8 cellular contexts compared by ENCODE assay signal in genomic region chr1:156751724-156752481, GRCh38. TPM values are rescaled to one million over a fixed set of nuclear protein-coding genes. Genes with fewer than 3 reads are reported as not detected.
DNase-seq lines count a peak whose midpoint lies in the region; ATAC-seq and TF ChIP-seq lines count a peak whose summit lies in the region.

No MANE protein-coding gene starts in this region.

- H3K4me3 Mint-ChIP-seq in activated T-helper 2 cell treated with anti-CD3 and anti-CD28 coated beads, Interferon-gamma antibody, Interleukin-2, Interleukin-4, amounts not matched to agents 10 μg/mL and 5 μg/mL and 100 μg/mL, durations not matched to agents 14 hours and 24 hours and 36 hours (ENCODE audit: low read depth), result peak overlapping the region; percentile 97
- H3K4me3 Mint-ChIP-seq in naive thymus-derived CD8-positive, alpha-beta T cell, result peak overlapping the region; percentile 86 to 94 (median 90)
- peak overlapping the region; percentile 85 for H3K4me3 Mint-ChIP-seq in stimulated activated memory B cell treated with anti-CD40 and anti-IgM and Interleukin-4, amounts not matched to agents 10 μg/mL and 1 μg/mL and 100 μg/mL, for 72 hours

- H3K27me3 Mint-ChIP-seq in activated T-helper 2 cell treated with anti-CD3 and anti-CD28 coated beads, Interferon-gamma antibody, Interleukin-2, Interleukin-4, amounts not matched to agents 10 μg/mL and 5 μg/mL and 100 μg/mL, durations not matched to agents 14 hours and 24 hours and 36 hours (ENCODE audit: low read depth), result no peaks in the 10 kb centered on the region
- no peaks in the 10 kb centered on the region for H3K27me3 Mint-ChIP-seq in naive thymus-derived CD8-positive, alpha-beta T cell
- no peaks in the 10 kb centered on the region for H3K27me3 Mint-ChIP-seq in stimulated activated memory B cell treated with anti-CD40 and anti-IgM and Interleukin-4, amounts not matched to agents 10 μg/mL and 1 μg/mL and 100 μg/mL, for 72 hours

- peaks cover 32% of the 10 kb centered on the region for H3K4me1 Mint-ChIP-seq in activated T-helper 2 cell treated with anti-CD3 and anti-CD28 coated beads, Interferon-gamma antibody, Interleukin-2, Interleukin-4, amounts not matched to agents 10 μg/mL and 5 μg/mL and 100 μg/mL, durations not matched to agents 14 hours and 24 hours and 36 hours (ENCODE audit: low read depth)
- H3K4me1 Mint-ChIP-seq in naive thymus-derived CD8-positive, alpha-beta T cell, result peaks cover 32 to 61% (median 51%) of the 10 kb centered on the region in 4 donors
- H3K4me1 Mint-ChIP-seq in stimulated activated memory B cell treated with anti-CD40 and anti-IgM and Interleukin-4, amounts not matched to agents 10 μg/mL and 1 μg/mL and 100 μg/mL, for 72 hours, result peaks cover 60% of the 10 kb centered on the region

- intact Hi-C loops in activated T-helper 2 cell treated with anti-CD3 and anti-CD28 coated beads, Interferon-gamma antibody, Interleukin-2, Interleukin-4, amounts not matched to agents 10 μg/mL and 5 μg/mL and 100 μg/mL, durations not matched to agents 14 hours and 24 hours and 36 hours (cut with micrococcal nuclease), result loop anchor here (1.0 to 5.0 kb wide), 4 partner anchors 11 to 245 kb away; partner anchors contain the start of genes ISG20L2, METTL25B, MRPL24 and PRCC

- H3K27ac Mint-ChIP-seq in activated T-helper 2 cell treated with anti-CD3 and anti-CD28 coated beads, Interferon-gamma antibody, Interleukin-2, Interleukin-4, amounts not matched to agents 10 μg/mL and 5 μg/mL and 100 μg/mL, durations not matched to agents 14 hours and 24 hours and 36 hours, result peak overlapping the region; percentile 92
- peak overlapping the region; percentile 82 to 94 (median 94) for H3K27ac Mint-ChIP-seq in naive thymus-derived CD8-positive, alpha-beta T cell
- peak overlapping the region; percentile 93 for H3K27ac Mint-ChIP-seq in stimulated activated memory B cell treated with anti-CD40 and anti-IgM and Interleukin-4, amounts not matched to agents 10 μg/mL and 1 μg/mL and 100 μg/mL, for 72 hours

- H3K9me3 Mint-ChIP-seq in activated T-helper 2 cell treated with anti-CD3 and anti-CD28 coated beads, Interferon-gamma antibody, Interleukin-2, Interleukin-4, amounts not matched to agents 10 μg/mL and 5 μg/mL and 100 μg/mL, durations not matched to agents 14 hours and 24 hours and 36 hours, result no peaks in the 10 kb centered on the region
- H3K9me3 Mint-ChIP-seq in naive thymus-derived CD8-positive, alpha-beta T cell, result no peaks in the 10 kb centered on the region
- no peaks in the 10 kb centered on the region for H3K9me3 Mint-ChIP-seq in stimulated activated memory B cell treated with anti-CD40 and anti-IgM and Interleukin-4, amounts not matched to agents 10 μg/mL and 1 μg/mL and 100 μg/mL, for 72 hours

- TF ChIP-seq CTCF in LNCaP clone FGC (IDR thresholded peaks at IDR 0.05; ENCODE audit: control insufficient read depth, extremely low read depth, insufficient read depth) (no peak), fibroblast of mammary gland (conservative IDR thresholded peaks at IDR 0.05; ENCODE audit: control insufficient read depth, insufficient read depth, low read depth, low read length) (no peak)

- DNase-seq in DMS79 (lab: John Stamatoyannopoulos, UW) (peak; percentile 92), LNCaP clone FGC (ENCODE audit: low read depth) (peak; percentile 88), RPMI8226 (peak; percentile 99), fibroblast of mammary gland (ENCODE audit: low read depth) (peak; percentile 92)
- DNase-seq in activated T-helper 2 cell treated with anti-CD3 and anti-CD28 coated beads, Interferon-gamma antibody, Interleukin-2, Interleukin-4, amounts not matched to agents 10 μg/mL and 5 μg/mL and 100 μg/mL, durations not matched to agents 14 hours and 24 hours and 36 hours (ENCODE audit: low spot score), result peak; percentile 93
- DNase-seq in naive thymus-derived CD8-positive, alpha-beta T cell, result peak; percentile 85 to 98 (median 94)

- H3K4me3 ChIP-seq in LNCaP clone FGC (ENCODE audit: low read depth, low read length) (peak overlapping the region; percentile 63), fibroblast of mammary gland (ENCODE audit: control insufficient read depth, low read depth, low read length) (peak overlapping the region; percentile 92)

- peak; percentile 72 for ATAC-seq in GM21825 (IDR thresholded peaks at IDR 0.05; ENCODE audit: unreplicated experiment)
- peak; percentile 78 to 86 for ATAC-seq in naive thymus-derived CD8-positive, alpha-beta T cell
- peak; percentile 91 for ATAC-seq in stimulated activated memory B cell treated with anti-CD40 and anti-IgM and Interleukin-4, amounts not matched to agents 10 μg/mL and 1 μg/mL and 100 μg/mL, for 72 hours

- POLR2A ChIA-PET in naive thymus-derived CD8-positive, alpha-beta T cell (lab: Charles Lee), result interaction anchor here (0.6 to 4.4 kb wide), 15 partner anchors 9 to 1032 kb away, joined by 3 to 70 read pairs (median 5); partner anchors contain the start of genes ISG20L2, MEF2D, METTL25B and MRPL24

- H3K36me3 Mint-ChIP-seq in activated T-helper 2 cell treated with anti-CD3 and anti-CD28 coated beads, Interferon-gamma antibody, Interleukin-2, Interleukin-4, amounts not matched to agents 10 μg/mL and 5 μg/mL and 100 μg/mL, durations not matched to agents 14 hours and 24 hours and 36 hours (ENCODE audit: low read depth), result peaks cover 34% of the 10 kb centered on the region
- no peaks in the 10 kb centered on the region for H3K36me3 Mint-ChIP-seq in naive thymus-derived CD8-positive, alpha-beta T cell
- peaks cover 5% of the 10 kb centered on the region for H3K36me3 Mint-ChIP-seq in stimulated activated memory B cell treated with anti-CD40 and anti-IgM and Interleukin-4, amounts not matched to agents 10 μg/mL and 1 μg/mL and 100 μg/mL, for 72 hours

RNA-seq across cellular contexts. Expression of gene HDGF, which starts 0.4 kb away (rescaled TPM):
- 359 and 360 TPM in 2 replicates for total RNA-seq in activated T-helper 2 cell treated with anti-CD3 and anti-CD28 coated beads, Interferon-gamma antibody, Interleukin-2, Interleukin-4, amounts not matched to agents 10 μg/mL and 5 μg/mL and 100 μg/mL, durations not matched to agents 14 hours and 24 hours and 36 hours
- total RNA-seq in naive thymus-derived CD8-positive, alpha-beta T cell, result 100 to 1,000 TPM in 1 of 2 experiments, 10 to 100 TPM in 1; 95.4 to 103 TPM
- polyA plus RNA-seq in naive thymus-derived CD8-positive, alpha-beta T cell, result 10 to 100 TPM; 25.0 to 50.1 (median 41.3) TPM

RNA-seq across cellular contexts. Expression of gene MRPL24, which starts 11.0 kb away (rescaled TPM):
- total RNA-seq in activated T-helper 2 cell treated with anti-CD3 and anti-CD28 coated beads, Interferon-gamma antibody, Interleukin-2, Interleukin-4, amounts not matched to agents 10 μg/mL and 5 μg/mL and 100 μg/mL, durations not matched to agents 14 hours and 24 hours and 36 hours, result 116 and 124 TPM in 2 replicates
- total RNA-seq in naive thymus-derived CD8-positive, alpha-beta T cell, result 10 to 100 TPM; 49.7 to 56.9 TPM
- 100 to 1,000 TPM in 2 of 3 donors, 10 to 100 TPM in 1; 98.6 to 109 (median 103) TPM for polyA plus RNA-seq in naive thymus-derived CD8-positive, alpha-beta T cell

RNA-seq across cellular contexts. Expression of gene PRCC, which starts 15.4 kb away (rescaled TPM):
- total RNA-seq in activated T-helper 2 cell treated with anti-CD3 and anti-CD28 coated beads, Interferon-gamma antibody, Interleukin-2, Interleukin-4, amounts not matched to agents 10 μg/mL and 5 μg/mL and 100 μg/mL, durations not matched to agents 14 hours and 24 hours and 36 hours, result 94.8 and 110 TPM in 2 replicates
- 10 to 100 TPM; 59.5 to 64.0 TPM for total RNA-seq in naive thymus-derived CD8-positive, alpha-beta T cell
- polyA plus RNA-seq in naive thymus-derived CD8-positive, alpha-beta T cell, result 10 to 100 TPM; 22.9 to 55.7 (median 39.9) TPM

RNA-seq across cellular contexts. Expression of gene ISG20L2, which starts 23.3 kb away (rescaled TPM):
- 52.2 and 57.4 TPM in 2 replicates for total RNA-seq in activated T-helper 2 cell treated with anti-CD3 and anti-CD28 coated beads, Interferon-gamma antibody, Interleukin-2, Interleukin-4, amounts not matched to agents 10 μg/mL and 5 μg/mL and 100 μg/mL, durations not matched to agents 14 hours and 24 hours and 36 hours
- 10 to 100 TPM; 45.0 to 50.3 TPM for total RNA-seq in naive thymus-derived CD8-positive, alpha-beta T cell
- 10 to 100 TPM; 20.0 to 23.4 (median 20.7) TPM for polyA plus RNA-seq in naive thymus-derived CD8-positive, alpha-beta T cell

RNA-seq across cellular contexts. Expression of gene METTL25B, which starts 23.6 kb away (rescaled TPM):
- 37.3 and 45.2 TPM in 2 replicates for total RNA-seq in activated T-helper 2 cell treated with anti-CD3 and anti-CD28 coated beads, Interferon-gamma antibody, Interleukin-2, Interleukin-4, amounts not matched to agents 10 μg/mL and 5 μg/mL and 100 μg/mL, durations not matched to agents 14 hours and 24 hours and 36 hours
- total RNA-seq in naive thymus-derived CD8-positive, alpha-beta T cell, result 10 to 100 TPM; 33.6 to 39.3 TPM
- polyA plus RNA-seq in naive thymus-derived CD8-positive, alpha-beta T cell, result 1 to 10 TPM; 2.3 to 6.7 (median 5.6) TPM

Comparison
In these comparisons a context has a peak if more than half of its experiments do, and no peak if none do; other contexts are left out.
1. Peak in every context shown above with its lines: DNase-seq, ATAC-seq and H3K4me3 ChIP-seq.